In the genomic region with DNA sequence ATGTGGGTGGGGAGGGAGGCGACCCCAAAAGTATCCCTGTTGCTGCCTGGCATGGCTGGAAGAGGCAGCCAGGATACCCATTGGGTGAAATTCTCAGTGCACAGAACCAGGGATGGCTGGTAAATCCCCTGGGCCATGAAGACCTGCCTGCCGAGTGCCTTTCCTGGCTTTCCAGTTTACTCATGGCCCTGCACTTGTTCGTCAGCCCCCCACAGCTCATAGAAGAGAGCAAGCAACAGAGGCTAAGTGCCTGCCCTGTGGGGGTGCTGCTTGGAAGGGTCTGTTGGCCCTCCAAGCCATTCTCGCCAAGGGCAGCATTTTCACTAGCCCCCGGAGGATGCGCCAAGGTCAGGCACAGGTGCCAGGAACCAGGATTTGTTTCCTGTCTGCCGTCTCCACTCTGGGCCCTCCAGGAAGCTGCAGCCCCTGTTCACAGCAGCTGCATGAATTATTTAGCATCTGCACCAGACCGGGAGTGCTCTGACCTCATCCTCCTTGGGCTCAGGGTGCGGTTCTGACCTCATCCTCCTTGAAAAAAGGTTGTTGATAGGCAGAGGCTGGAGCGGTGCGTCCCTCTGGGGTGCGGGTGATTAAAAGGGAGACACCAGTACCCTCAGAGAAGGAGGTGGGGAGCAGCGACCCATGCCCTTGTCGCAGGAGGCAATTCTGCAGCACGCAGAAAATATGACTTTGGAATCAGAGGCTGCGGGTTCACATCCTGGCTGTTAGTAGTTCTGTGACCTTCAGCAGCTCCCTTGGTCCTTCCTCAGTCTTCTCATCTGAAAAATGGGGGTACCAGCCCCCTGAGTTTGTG, we compare ENCODE assay signal across 8 cellular contexts. TPM values are rescaled to one million over a fixed set of nuclear protein-coding genes. Genes with fewer than 3 reads are reported as not detected.
DNase-seq lines count a peak whose midpoint lies in the region; ATAC-seq and TF ChIP-seq lines count a peak whose summit lies in the region.
"Had no signal": no experiment of that assay in that cellular context is flagged by ENCODE, and none has a peak within 500 bp of the region (broad histone marks: within the 10 kb centered on the region; RNA-seq: fewer than 3 reads in every experiment).

No MANE protein-coding gene starts in this region.

- H3K27me3 Mint-ChIP-seq in activated naive CD4-positive, alpha-beta T cell treated with anti-CD3 and anti-CD28 coated beads for 36 hours (ENCODE audit: low read depth): peaks cover 8% of the 10 kb centered on the region

- H3K9me3 ChIP-seq in GM23248 (ENCODE audit: low read depth) (no peaks in the 10 kb centered on the region), heart left ventricle (no peaks in the 10 kb centered on the region), skeletal muscle tissue (ENCODE audit: control insufficient read depth in 3 of 3, low read length in 3 of 3) (no peaks in the 10 kb centered on the region)

- H3K4me3 ChIP-seq in GM23248 (no peak overlapping the region), heart left ventricle (no peak overlapping the region), skeletal muscle tissue (ENCODE audit: low read length in 3 of 3) (peak overlapping the region in 1 of 3 donors; percentile 72)

- no peak overlapping the region for H3K4me3 Mint-ChIP-seq in activated naive CD4-positive, alpha-beta T cell treated with anti-CD3 and anti-CD28 coated beads for 36 hours

- in situ Hi-C loops in GM23248 (cut with MboI): no loop called here

- CTCF ChIA-PET in activated naive CD4-positive, alpha-beta T cell treated with anti-CD3 and anti-CD28 coated beads for 36 hours (lab: Charles Lee): interaction anchor here (0.6 to 7.0 kb wide), 2 partner anchors 22 to 84 kb away, joined by 7 to 97 read pairs; a partner anchor contains a TSS

- no peak for TF ChIP-seq CTCF in heart left ventricle (IDR thresholded peaks at IDR 0.05)

- no peak overlapping the region for H3K27ac ChIP-seq in GM23248
- H3K27ac ChIP-seq in heart left ventricle: peak overlapping the region in 11 of 12 donors; percentile 38 to 99 (median 90)
- H3K27ac ChIP-seq in skeletal muscle tissue (ENCODE audit: low read depth, low read length): peak overlapping the region; percentile 97

- no peaks in the 10 kb centered on the region for H3K36me3 Mint-ChIP-seq in activated naive CD4-positive, alpha-beta T cell treated with anti-CD3 and anti-CD28 coated beads for 36 hours (ENCODE audit: low read depth)

- H2AFZ ChIP-seq in GM23248: no peak overlapping the region

- no peaks in the 10 kb centered on the region for H3F3A ChIP-seq in GM23248 (ENCODE audit: insufficient read depth)

- H3K4me2 ChIP-seq in GM23248 (ENCODE audit: unreplicated experiment): no peak overlapping the region

- no peaks in the 10 kb centered on the region for H3K9me3 Mint-ChIP-seq in activated naive CD4-positive, alpha-beta T cell treated with anti-CD3 and anti-CD28 coated beads for 36 hours

- no peak overlapping the region for H3K27ac Mint-ChIP-seq in activated naive CD4-positive, alpha-beta T cell treated with anti-CD3 and anti-CD28 coated beads for 36 hours

- no peaks in the 10 kb centered on the region for H4K20me1 ChIP-seq in GM23248 (ENCODE audit: insufficient read depth)

- no peaks in the 10 kb centered on the region for H3K79me2 ChIP-seq in GM23248 (ENCODE audit: insufficient read depth)

- peaks cover 4% of the 10 kb centered on the region; the same call in 1 of the 2 replicates for H3K4me1 ChIP-seq in GM23248 (ENCODE audit: insufficient read depth)
- H3K4me1 ChIP-seq in heart left ventricle: peaks cover 8 to 73% (median 37%) of the 10 kb centered on the region in 12 donors
- peaks cover 59 to 82% (median 75%) of the 10 kb centered on the region in 3 donors for H3K4me1 ChIP-seq in skeletal muscle tissue (ENCODE audit: control insufficient read depth in 3 of 3, insufficient read depth in 3 of 3, low read length in 3 of 3)

- H3K27me3 ChIP-seq in GM23248 (replicated peaks; ENCODE audit: insufficient read depth) (no peaks in the 10 kb centered on the region), heart left ventricle (peaks cover 0 to 5% (median 0%) of the 10 kb centered on the region in 9 donors), skeletal muscle tissue (ENCODE audit: control insufficient read depth in 3 of 3, insufficient read depth in 3 of 3, low read length in 3 of 3) (no peaks in the 10 kb centered on the region)

- no peaks in the 10 kb centered on the region for H3K9me2 ChIP-seq in GM23248 (ENCODE audit: insufficient read depth)

- DNase-seq in GM23248 (peak; percentile 30), NCI-H524 treated with DMSO at 0.1 percent for 48 hours (lab: John Stamatoyannopoulos, UW) (peak; percentile 45), heart left ventricle (peak in 3 of 5 donors; percentile 47 to 67 (median 59))
- no peak for DNase-seq in activated naive CD4-positive, alpha-beta T cell treated with anti-CD3 and anti-CD28 coated beads for 36 hours
- DNase-seq: activated CD4-positive, CD25-positive, alpha-beta regulatory T cell had no signal

- H3K36me3 ChIP-seq in GM23248 (ENCODE audit: low read depth) (no peaks in the 10 kb centered on the region), heart left ventricle (peaks cover 0 to 11% (median 0%) of the 10 kb centered on the region in 9 donors), skeletal muscle tissue (ENCODE audit: control insufficient read depth in 3 of 3, insufficient read depth in 3 of 3, low read length in 3 of 3) (peaks cover 0 to 5% (median 4%) of the 10 kb centered on the region in 3 donors)

- no peak for TF ChIP-seq POLR2A in heart left ventricle (IDR thresholded peaks at IDR 0.05)

- 55 to 62% methylated on average over 16 of the region's 16 CpGs for WGBS in GM23248 (ENCODE audit: low coverage in 1 of 2, low lambda C conversion rate in 2 of 2, missing lambda C conversion rate in 2 of 2), 2 experiments
- WGBS in heart left ventricle, 4 donors: 46 to 53% (median 53%) methylated on average over 12 to 16 of the region's 16 CpGs

- ATAC-seq in heart left ventricle (peak in 1 of 4 donors; percentile 49), GM21390 (IDR thresholded peaks at IDR 0.05; ENCODE audit: unreplicated experiment) (no peak), HG02763 (IDR thresholded peaks at IDR 0.05; ENCODE audit: unreplicated experiment) (no peak)

- H3K9ac ChIP-seq in GM23248: no peak overlapping the region
- H3K9ac ChIP-seq in skeletal muscle tissue (ENCODE audit: low read depth in 1 of 3, low read length in 3 of 3): peak overlapping the region; percentile 43 to 92 (median 75)

- intact Hi-C loops in heart left ventricle (cut with DNase I): loop anchor here in 6 of 10 donors (5.0 to 10.0 kb wide), 5 partner anchors 147 to 247 kb away; a partner anchor contains a TSS
- intact Hi-C loops in activated naive CD4-positive, alpha-beta T cell treated with anti-CD3 and anti-CD28 coated beads for 36 hours (cut with micrococcal nuclease): no loop called here

- H3K4me1 Mint-ChIP-seq in activated naive CD4-positive, alpha-beta T cell treated with anti-CD3 and anti-CD28 coated beads for 36 hours (ENCODE audit: low read depth): no peaks in the 10 kb centered on the region

RNA-seq across cellular contexts. Expression of a gene that starts 14.2 kb away (rescaled TPM):
- total RNA-seq in GM23248 (2014; rRNA removed; shearing (Covaris generic)): not detected in 2 replicates
- polyA plus RNA-seq in GM23248 (2016; fragmentation: Nextera tagmentation; extraction: Ambion mirVana): not detected in 2 replicates
- 10 to 100 TPM in 1 of 9 donors, 1 to 10 TPM in 6, under 1 TPM in 2; 0.64 to 23.2 (median 1.8) TPM for total RNA-seq in heart left ventricle
- polyA plus RNA-seq in heart left ventricle: 1 to 10 TPM in 1 of 2 donors, under 1 TPM in 1; 0.72 to 1.5 TPM
- total RNA-seq in skeletal muscle tissue: 1.0 TPM
- 1 to 10 TPM; 1.3 to 1.8 TPM for total RNA-seq in activated naive CD4-positive, alpha-beta T cell treated with anti-CD3 and anti-CD28 coated beads for 36 hours

RNA-seq across cellular contexts. Expression of a gene that starts 20.3 kb away (rescaled TPM):
- 0.25 and 2.7 TPM in 2 replicates for total RNA-seq in GM23248 (2014; rRNA removed; shearing (Covaris generic))
- polyA plus RNA-seq in GM23248 (2016; fragmentation: Nextera tagmentation; extraction: Ambion mirVana): 0.95 and 1.6 TPM in 2 replicates
- 10 to 100 TPM; 22.2 to 59.9 (median 39.2) TPM for total RNA-seq in heart left ventricle
- 10 to 100 TPM; 28.5 to 35.3 TPM for polyA plus RNA-seq in heart left ventricle
- 44.4 TPM for total RNA-seq in skeletal muscle tissue
- total RNA-seq in activated naive CD4-positive, alpha-beta T cell treated with anti-CD3 and anti-CD28 coated beads for 36 hours: not detected
